Comparison of ENCODE assay signal across 1 cellular context in the genomic region with DNA sequence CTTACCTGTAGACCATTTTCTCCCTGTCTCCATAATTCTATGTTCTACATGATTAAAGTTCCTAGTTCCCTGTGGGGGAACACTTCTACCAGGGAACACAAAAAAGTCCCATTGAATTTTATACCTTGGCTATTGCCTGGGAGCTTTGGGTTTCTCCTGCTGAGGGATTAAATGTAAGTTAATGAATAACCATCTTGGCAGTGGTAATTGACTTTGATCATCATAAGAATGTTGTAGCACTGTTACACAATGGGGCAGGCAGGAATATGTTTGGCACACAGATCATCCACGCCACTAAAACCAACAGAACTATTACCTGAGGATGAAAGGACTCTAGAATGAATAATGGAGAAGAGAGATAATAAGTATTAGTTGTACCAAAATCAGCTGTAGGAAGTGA.
TF ChIP-seq lines count a peak whose summit lies in the region.

No MANE protein-coding gene starts in this region.

TF ChIP-seq in HepG2, 621 proteins besides CTCF, POLR2A, EP300 and RAD21 (continued from another document and continues in another):
- TF ChIP-seq ZNF513 (CRISPR knock-in tag; conservative IDR thresholded peaks at IDR 0.05) (no peak), SSRP1 (CRISPR knock-in tag; IDR thresholded peaks at IDR 0.05) (no peak), ZNF609 (CRISPR knock-in tag; IDR thresholded peaks at IDR 0.05; ENCODE audit: borderline replicate concordance) (no peak), NONO (IDR thresholded peaks at IDR 0.05) (no peak), NONO (CRISPR knock-in tag; conservative IDR thresholded peaks at IDR 0.05) (no peak), ZSCAN25 (CRISPR knock-in tag; IDR thresholded peaks at IDR 0.05) (no peak), NKX3-1 (CRISPR knock-in tag; IDR thresholded peaks at IDR 0.05) (no peak), PHF20 (CRISPR knock-in tag; IDR thresholded peaks at IDR 0.05) (no peak), GATAD2A (CRISPR knock-in tag; IDR thresholded peaks at IDR 0.05) (no peak), ZBTB26 (CRISPR knock-in tag; IDR thresholded peaks at IDR 0.05; ENCODE audit: borderline replicate concordance) (no peak), HNF1B (CRISPR knock-in tag; IDR thresholded peaks at IDR 0.05) (peak; percentile 21; the same call in 1 of the 2 replicates), CENPX (CRISPR knock-in tag; IDR thresholded peaks at IDR 0.05) (no peak), ZNF776 (CRISPR knock-in tag; IDR thresholded peaks at IDR 0.05) (no peak), ZNF644 (CRISPR knock-in tag; IDR thresholded peaks at IDR 0.05; ENCODE audit: low read depth) (0 out of 2 replicates have a peak, but pooled peaks have one; percentile 7), TGIF2 (CRISPR knock-in tag; IDR thresholded peaks at IDR 0.05) (no peak), NPAS2 (CRISPR knock-in tag; IDR thresholded peaks at IDR 0.05; ENCODE audit: borderline replicate concordance) (no peak), KDM3A (CRISPR knock-in tag; IDR thresholded peaks at IDR 0.05; ENCODE audit: low read depth) (no peak), EEA1 (CRISPR knock-in tag; IDR thresholded peaks at IDR 0.05; ENCODE audit: borderline replicate concordance) (no peak), SOX5 (CRISPR knock-in tag; IDR thresholded peaks at IDR 0.05; ENCODE audit: borderline replicate concordance) (peak; percentile 83), PITX1 (CRISPR knock-in tag; IDR thresholded peaks at IDR 0.05) (0 out of 2 replicates have a peak, but pooled peaks have one; percentile 33), MBNL3 (CRISPR knock-in tag; conservative IDR thresholded peaks at IDR 0.05) (no peak), TRIM24 (CRISPR knock-in tag; IDR thresholded peaks at IDR 0.05) (no peak), RBFOX2 (IDR thresholded peaks at IDR 0.05; ENCODE audit: low read depth, low read length) (no peak), ZNF367 (CRISPR knock-in tag; IDR thresholded peaks at IDR 0.05; ENCODE audit: borderline replicate concordance) (no peak)
- TF ChIP-seq, protein P1, sequence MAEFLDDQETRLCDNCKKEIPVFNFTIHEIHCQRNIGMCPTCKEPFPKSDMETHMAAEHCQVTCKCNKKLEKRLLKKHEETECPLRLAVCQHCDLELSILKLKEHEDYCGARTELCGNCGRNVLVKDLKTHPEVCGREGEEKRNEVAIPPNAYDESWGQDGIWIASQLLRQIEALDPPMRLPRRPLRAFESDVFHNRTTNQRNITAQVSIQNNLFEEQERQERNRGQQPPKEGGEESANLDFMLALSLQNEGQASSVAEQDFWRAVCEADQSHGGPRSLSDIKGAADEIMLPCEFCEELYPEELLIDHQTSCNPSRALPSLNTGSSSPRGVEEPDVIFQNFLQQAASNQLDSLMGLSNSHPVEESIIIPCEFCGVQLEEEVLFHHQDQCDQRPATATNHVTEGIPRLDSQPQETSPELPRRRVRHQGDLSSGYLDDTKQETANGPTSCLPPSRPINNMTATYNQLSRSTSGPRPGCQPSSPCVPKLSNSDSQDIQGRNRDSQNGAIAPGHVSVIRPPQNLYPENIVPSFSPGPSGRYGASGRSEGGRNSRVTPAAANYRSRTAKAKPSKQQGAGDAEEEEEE (CRISPR knock-in tag; IDR thresholded peaks at IDR 0.05; ENCODE audit: borderline replicate concordance): no peak
- TF ChIP-seq, protein P2, sequence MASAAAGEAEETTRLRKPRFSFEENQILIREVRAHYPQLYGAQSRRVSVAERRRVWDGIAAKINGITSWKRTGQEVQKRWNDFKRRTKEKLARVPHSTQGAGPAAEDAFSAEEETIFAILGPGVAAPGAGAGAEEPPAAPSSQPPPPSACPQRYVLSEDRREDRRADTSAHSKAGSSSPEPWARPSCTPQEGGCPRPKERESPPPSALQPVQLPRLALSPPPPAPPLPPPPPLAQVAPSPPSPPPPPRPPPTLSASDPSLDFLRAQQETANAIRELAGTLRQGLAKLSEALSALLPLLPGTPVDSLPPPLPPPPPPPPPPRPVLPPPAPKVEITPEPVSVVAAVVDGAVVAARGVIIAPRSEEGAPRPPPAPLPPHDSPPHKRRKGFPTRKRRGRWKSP (CRISPR knock-in tag; IDR thresholded peaks at IDR 0.05): no peak
- TF ChIP-seq, protein P3, sequence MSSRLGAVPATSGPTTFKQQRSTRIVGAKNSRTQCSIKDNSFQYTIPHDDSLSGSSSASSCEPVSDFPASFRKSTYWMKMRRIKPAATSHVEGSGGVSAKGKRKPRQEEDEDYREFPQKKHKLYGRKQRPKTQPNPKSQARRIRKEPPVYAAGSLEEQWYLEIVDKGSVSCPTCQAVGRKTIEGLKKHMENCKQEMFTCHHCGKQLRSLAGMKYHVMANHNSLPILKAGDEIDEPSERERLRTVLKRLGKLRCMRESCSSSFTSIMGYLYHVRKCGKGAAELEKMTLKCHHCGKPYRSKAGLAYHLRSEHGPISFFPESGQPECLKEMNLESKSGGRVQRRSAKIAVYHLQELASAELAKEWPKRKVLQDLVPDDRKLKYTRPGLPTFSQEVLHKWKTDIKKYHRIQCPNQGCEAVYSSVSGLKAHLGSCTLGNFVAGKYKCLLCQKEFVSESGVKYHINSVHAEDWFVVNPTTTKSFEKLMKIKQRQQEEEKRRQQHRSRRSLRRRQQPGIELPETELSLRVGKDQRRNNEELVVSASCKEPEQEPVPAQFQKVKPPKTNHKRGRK (CRISPR knock-in tag; IDR thresholded peaks at IDR 0.05): no peak
- TF ChIP-seq, protein P4, sequence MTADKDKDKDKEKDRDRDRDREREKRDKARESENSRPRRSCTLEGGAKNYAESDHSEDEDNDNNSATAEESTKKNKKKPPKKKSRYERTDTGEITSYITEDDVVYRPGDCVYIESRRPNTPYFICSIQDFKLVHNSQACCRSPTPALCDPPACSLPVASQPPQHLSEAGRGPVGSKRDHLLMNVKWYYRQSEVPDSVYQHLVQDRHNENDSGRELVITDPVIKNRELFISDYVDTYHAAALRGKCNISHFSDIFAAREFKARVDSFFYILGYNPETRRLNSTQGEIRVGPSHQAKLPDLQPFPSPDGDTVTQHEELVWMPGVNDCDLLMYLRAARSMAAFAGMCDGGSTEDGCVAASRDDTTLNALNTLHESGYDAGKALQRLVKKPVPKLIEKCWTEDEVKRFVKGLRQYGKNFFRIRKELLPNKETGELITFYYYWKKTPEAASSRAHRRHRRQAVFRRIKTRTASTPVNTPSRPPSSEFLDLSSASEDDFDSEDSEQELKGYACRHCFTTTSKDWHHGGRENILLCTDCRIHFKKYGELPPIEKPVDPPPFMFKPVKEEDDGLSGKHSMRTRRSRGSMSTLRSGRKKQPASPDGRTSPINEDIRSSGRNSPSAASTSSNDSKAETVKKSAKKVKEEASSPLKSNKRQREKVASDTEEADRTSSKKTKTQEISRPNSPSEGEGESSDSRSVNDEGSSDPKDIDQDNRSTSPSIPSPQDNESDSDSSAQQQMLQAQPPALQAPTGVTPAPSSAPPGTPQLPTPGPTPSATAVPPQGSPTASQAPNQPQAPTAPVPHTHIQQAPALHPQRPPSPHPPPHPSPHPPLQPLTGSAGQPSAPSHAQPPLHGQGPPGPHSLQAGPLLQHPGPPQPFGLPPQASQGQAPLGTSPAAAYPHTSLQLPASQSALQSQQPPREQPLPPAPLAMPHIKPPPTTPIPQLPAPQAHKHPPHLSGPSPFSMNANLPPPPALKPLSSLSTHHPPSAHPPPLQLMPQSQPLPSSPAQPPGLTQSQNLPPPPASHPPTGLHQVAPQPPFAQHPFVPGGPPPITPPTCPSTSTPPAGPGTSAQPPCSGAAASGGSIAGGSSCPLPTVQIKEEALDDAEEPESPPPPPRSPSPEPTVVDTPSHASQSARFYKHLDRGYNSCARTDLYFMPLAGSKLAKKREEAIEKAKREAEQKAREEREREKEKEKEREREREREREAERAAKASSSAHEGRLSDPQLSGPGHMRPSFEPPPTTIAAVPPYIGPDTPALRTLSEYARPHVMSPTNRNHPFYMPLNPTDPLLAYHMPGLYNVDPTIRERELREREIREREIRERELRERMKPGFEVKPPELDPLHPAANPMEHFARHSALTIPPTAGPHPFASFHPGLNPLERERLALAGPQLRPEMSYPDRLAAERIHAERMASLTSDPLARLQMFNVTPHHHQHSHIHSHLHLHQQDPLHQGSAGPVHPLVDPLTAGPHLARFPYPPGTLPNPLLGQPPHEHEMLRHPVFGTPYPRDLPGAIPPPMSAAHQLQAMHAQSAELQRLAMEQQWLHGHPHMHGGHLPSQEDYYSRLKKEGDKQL (CRISPR knock-in tag; IDR thresholded peaks at IDR 0.05; ENCODE audit: low read depth): 0 out of 2 replicates have a peak, but pooled peaks have one; percentile 19
- TF ChIP-seq, protein P5, sequence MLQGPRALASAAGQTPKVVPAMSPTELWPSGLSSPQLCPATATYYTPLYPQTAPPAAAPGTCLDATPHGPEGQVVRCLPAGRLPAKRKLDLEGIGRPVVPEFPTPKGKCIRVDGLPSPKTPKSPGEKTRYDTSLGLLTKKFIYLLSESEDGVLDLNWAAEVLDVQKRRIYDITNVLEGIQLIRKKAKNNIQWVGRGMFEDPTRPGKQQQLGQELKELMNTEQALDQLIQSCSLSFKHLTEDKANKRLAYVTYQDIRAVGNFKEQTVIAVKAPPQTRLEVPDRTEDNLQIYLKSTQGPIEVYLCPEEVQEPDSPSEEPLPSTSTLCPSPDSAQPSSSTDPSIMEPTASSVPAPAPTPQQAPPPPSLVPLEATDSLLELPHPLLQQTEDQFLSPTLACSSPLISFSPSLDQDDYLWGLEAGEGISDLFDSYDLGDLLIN (CRISPR knock-in tag; IDR thresholded peaks at IDR 0.05; ENCODE audit: borderline replicate concordance): no peak
